1 cellular context compared by ENCODE assay signal in genomic region chr2:46971914-46972313, GRCh38.
TF ChIP-seq lines count a peak whose summit lies in the region.

No MANE protein-coding gene starts in this region.

TF ChIP-seq in IMR-90, 13 proteins besides CTCF, POLR2A, EP300 and RAD21:
- TF ChIP-seq FOS (IDR thresholded peaks at IDR 0.05; ENCODE audit: low read depth, low read length) (no peak), CEBPB (IDR thresholded peaks at IDR 0.05; ENCODE audit: low read depth, low read length) (no peak), NFE2L2 (IDR thresholded peaks at IDR 0.05; ENCODE audit: low read depth, low read length) (no peak), CHD1 (IDR thresholded peaks at IDR 0.05; ENCODE audit: low read depth, low read length) (no peak), RCOR1 (IDR thresholded peaks at IDR 0.05; ENCODE audit: insufficient replicate concordance, low read length) (no peak), RFX5 (IDR thresholded peaks at IDR 0.05; ENCODE audit: low read depth, low read length) (no peak), MXI1 (IDR thresholded peaks at IDR 0.05; ENCODE audit: borderline replicate concordance, low read depth, low read length) (no peak), SMC3 (IDR thresholded peaks at IDR 0.05; ENCODE audit: low read depth, low read length) (no peak), BHLHE40 (IDR thresholded peaks at IDR 0.05; ENCODE audit: low read depth, low read length) (no peak), MAFK (IDR thresholded peaks at IDR 0.05; ENCODE audit: low read depth, low read length) (no peak), MAZ (IDR thresholded peaks at IDR 0.05; ENCODE audit: borderline replicate concordance, low read depth, low read length) (no peak)
- TF ChIP-seq, protein P1, sequence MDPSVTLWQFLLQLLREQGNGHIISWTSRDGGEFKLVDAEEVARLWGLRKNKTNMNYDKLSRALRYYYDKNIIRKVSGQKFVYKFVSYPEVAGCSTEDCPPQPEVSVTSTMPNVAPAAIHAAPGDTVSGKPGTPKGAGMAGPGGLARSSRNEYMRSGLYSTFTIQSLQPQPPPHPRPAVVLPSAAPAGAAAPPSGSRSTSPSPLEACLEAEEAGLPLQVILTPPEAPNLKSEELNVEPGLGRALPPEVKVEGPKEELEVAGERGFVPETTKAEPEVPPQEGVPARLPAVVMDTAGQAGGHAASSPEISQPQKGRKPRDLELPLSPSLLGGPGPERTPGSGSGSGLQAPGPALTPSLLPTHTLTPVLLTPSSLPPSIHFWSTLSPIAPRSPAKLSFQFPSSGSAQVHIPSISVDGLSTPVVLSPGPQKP (IDR thresholded peaks at IDR 0.05; ENCODE audit: borderline replicate concordance, low read depth, low read length), result no peak
- TF ChIP-seq, protein P2, sequence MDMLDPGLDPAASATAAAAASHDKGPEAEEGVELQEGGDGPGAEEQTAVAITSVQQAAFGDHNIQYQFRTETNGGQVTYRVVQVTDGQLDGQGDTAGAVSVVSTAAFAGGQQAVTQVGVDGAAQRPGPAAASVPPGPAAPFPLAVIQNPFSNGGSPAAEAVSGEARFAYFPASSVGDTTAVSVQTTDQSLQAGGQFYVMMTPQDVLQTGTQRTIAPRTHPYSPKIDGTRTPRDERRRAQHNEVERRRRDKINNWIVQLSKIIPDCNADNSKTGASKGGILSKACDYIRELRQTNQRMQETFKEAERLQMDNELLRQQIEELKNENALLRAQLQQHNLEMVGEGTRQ (IDR thresholded peaks at IDR 0.05; ENCODE audit: low read depth, low read length), result no peak
